Comparison of ENCODE assay signal across 1 cellular context in the genomic region with DNA sequence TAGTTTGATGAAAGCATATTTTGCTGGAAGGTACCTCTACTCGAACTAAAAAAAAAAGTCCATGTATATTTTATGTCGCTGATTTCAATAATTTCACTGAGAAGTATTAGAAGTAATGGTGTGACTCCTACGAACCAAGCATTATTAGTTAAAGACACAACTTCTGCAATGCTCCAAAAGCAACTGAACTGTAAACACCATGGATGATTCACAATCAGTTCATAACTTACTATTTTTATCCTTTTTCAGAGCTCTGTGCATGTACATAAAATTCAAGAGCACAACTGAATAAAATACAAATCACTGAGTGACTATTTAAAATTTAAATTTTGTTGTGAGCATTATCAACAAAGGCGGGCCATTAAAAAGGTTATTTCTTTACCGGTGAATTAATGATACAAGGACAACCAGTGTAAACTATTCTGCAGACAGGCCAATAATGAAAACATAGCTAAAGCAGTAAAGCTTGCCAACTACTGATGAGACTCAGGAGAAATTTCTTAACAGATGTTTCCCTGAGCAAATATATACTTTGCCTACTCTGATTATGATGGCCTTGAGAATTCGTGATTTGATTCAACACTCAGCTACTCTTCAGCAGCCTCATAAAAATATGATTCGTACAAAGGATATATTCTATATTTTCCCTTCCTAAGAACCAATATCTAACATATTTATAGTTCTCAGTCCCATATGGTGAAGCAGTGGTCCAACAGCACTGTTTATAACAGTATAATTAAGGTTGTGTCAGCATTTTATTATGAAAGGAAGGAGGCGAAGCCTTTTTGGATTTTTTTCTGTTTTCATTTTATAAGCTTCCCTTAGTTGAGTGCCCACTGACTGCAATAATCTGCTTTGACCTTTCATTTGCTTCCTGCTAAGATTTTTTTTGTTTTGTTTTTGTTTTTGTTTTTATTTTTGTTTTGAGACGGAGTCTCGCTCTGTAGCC.
TF ChIP-seq lines count a peak whose summit lies in the region.

No MANE protein-coding gene starts in this region.

TF ChIP-seq in GM23338, 12 proteins besides CTCF, POLR2A, EP300 and RAD21:
- TF ChIP-seq, protein P1, sequence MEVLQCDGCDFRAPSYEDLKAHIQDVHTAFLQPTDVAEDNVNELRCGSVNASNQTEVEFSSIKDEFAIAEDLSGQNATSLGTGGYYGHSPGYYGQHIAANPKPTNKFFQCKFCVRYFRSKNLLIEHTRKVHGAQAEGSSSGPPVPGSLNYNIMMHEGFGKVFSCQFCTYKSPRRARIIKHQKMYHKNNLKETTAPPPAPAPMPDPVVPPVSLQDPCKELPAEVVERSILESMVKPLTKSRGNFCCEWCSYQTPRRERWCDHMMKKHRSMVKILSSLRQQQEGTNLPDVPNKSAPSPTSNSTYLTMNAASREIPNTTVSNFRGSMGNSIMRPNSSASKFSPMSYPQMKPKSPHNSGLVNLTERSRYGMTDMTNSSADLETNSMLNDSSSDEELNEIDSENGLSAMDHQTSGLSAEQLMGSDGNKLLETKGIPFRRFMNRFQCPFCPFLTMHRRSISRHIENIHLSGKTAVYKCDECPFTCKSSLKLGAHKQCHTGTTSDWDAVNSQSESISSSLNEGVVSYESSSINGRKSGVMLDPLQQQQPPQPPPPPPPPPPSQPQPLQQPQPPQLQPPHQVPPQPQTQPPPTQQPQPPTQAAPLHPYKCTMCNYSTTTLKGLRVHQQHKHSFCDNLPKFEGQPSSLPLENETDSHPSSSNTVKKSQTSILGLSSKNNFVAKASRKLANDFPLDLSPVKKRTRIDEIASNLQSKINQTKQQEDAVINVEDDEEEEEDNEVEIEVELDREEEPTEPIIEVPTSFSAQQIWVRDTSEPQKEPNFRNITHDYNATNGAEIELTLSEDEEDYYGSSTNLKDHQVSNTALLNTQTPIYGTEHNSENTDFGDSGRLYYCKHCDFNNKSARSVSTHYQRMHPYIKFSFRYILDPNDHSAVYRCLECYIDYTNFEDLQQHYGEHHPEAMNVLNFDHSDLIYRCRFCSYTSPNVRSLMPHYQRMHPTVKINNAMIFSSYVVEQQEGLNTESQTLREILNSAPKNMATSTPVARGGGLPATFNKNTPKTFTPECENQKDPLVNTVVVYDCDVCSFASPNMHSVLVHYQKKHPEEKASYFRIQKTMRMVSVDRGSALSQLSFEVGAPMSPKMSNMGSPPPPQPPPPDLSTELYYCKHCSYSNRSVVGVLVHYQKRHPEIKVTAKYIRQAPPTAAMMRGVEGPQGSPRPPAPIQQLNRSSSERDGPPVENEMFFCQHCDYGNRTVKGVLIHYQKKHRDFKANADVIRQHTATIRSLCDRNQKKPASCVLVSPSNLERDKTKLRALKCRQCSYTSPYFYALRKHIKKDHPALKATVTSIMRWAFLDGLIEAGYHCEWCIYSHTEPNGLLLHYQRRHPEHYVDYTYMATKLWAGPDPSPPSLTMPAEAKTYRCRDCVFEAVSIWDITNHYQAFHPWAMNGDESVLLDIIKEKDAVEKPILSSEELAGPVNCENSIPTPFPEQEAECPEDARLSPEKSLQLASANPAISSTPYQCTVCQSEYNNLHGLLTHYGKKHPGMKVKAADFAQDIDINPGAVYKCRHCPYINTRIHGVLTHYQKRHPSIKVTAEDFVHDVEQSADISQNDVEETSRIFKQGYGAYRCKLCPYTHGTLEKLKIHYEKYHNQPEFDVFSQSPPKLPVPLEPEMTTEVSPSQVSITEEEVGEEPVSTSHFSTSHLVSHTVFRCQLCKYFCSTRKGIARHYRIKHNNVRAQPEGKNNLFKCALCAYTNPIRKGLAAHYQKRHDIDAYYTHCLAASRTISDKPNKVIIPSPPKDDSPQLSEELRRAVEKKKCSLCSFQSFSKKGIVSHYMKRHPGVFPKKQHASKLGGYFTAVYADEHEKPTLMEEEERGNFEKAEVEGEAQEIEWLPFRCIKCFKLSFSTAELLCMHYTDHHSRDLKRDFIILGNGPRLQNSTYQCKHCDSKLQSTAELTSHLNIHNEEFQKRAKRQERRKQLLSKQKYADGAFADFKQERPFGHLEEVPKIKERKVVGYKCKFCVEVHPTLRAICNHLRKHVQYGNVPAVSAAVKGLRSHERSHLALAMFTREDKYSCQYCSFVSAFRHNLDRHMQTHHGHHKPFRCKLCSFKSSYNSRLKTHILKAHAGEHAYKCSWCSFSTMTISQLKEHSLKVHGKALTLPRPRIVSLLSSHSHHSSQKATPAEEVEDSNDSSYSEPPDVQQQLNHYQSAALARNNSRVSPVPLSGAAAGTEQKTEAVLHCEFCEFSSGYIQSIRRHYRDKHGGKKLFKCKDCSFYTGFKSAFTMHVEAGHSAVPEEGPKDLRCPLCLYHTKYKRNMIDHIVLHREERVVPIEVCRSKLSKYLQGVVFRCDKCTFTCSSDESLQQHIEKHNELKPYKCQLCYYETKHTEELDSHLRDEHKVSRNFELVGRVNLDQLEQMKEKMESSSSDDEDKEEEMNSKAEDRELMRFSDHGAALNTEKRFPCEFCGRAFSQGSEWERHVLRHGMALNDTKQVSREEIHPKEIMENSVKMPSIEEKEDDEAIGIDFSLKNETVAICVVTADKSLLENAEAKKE (CRISPR knock-in tag; IDR thresholded peaks at IDR 0.05) = no peak
- no peak for TF ChIP-seq EZH2 (IDR thresholded peaks at IDR 0.05; ENCODE audit: low read depth, unreplicated experiment)
- no peak for TF ChIP-seq EZH2phosphoT487 (IDR thresholded peaks at IDR 0.05; ENCODE audit: unreplicated experiment)
- TF ChIP-seq, protein P2, sequence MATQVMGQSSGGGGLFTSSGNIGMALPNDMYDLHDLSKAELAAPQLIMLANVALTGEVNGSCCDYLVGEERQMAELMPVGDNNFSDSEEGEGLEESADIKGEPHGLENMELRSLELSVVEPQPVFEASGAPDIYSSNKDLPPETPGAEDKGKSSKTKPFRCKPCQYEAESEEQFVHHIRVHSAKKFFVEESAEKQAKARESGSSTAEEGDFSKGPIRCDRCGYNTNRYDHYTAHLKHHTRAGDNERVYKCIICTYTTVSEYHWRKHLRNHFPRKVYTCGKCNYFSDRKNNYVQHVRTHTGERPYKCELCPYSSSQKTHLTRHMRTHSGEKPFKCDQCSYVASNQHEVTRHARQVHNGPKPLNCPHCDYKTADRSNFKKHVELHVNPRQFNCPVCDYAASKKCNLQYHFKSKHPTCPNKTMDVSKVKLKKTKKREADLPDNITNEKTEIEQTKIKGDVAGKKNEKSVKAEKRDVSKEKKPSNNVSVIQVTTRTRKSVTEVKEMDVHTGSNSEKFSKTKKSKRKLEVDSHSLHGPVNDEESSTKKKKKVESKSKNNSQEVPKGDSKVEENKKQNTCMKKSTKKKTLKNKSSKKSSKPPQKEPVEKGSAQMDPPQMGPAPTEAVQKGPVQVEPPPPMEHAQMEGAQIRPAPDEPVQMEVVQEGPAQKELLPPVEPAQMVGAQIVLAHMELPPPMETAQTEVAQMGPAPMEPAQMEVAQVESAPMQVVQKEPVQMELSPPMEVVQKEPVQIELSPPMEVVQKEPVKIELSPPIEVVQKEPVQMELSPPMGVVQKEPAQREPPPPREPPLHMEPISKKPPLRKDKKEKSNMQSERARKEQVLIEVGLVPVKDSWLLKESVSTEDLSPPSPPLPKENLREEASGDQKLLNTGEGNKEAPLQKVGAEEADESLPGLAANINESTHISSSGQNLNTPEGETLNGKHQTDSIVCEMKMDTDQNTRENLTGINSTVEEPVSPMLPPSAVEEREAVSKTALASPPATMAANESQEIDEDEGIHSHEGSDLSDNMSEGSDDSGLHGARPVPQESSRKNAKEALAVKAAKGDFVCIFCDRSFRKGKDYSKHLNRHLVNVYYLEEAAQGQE (IDR thresholded peaks at IDR 0.05; ENCODE audit: unreplicated experiment) = no peak
